In genomic region chr11:113587318-113587739, GRCh38 we compare ENCODE assay signal across 9 cellular contexts.
DNase-seq lines count a peak whose midpoint lies in the region; ATAC-seq, FAIRE-seq and TF ChIP-seq lines count a peak whose summit lies in the region.
"Had no signal": no experiment of that assay in that cellular context is flagged by ENCODE, and none has a peak within 500 bp of the region (broad histone marks: within the 10 kb centered on the region; RNA-seq: fewer than 3 reads in every experiment).

No MANE protein-coding gene starts in this region.

- H3K4me3 ChIP-seq in GM12865 (ENCODE audit: low read depth, low read length), result no peak overlapping the region
- H3K4me3 ChIP-seq in bronchial epithelial cell (ENCODE audit: low read depth, low read length), result no peak overlapping the region
- no peak overlapping the region for H3K4me3 ChIP-seq in spleen

- TF ChIP-seq CTCF in GM12865 (IDR thresholded peaks at IDR 0.05; ENCODE audit: insufficient read depth, low read depth, low read length, missing control alignments) (peak; percentile 7), GM20000 (IDR thresholded peaks at IDR 0.05; ENCODE audit: extremely low read depth, missing control alignments) (no peak), bronchial epithelial cell (IDR thresholded peaks at IDR 0.05; ENCODE audit: insufficient read depth, low read length, severe bottlenecking) (no peak), spleen (IDR thresholded peaks at IDR 0.05 in 8 of 11, conservative IDR thresholded peaks at IDR 0.05 in 3 of 11) (no peak)

- 72 to 90% (median 79%) methylated on average over 3 to 4 of the region's 4 CpGs for WGBS in spleen, 5 donors

- ATAC-seq in HG03460 (IDR thresholded peaks at IDR 0.05; ENCODE audit: unreplicated experiment), result peak; percentile 92

- no peak overlapping the region for H3K27ac ChIP-seq in spleen

- DNase-seq in GM12865 (ENCODE audit: low read depth) (peak; percentile 58), GM20000 (ENCODE audit: low spot score) (peak; percentile 21), bronchial epithelial cell (ENCODE audit: low read depth) (peak; percentile 34), spleen (no peak), NCI-H2081 treated with DMSO at 0.1 percent for 48 hours (lab: John Stamatoyannopoulos, UW) (no peak), ecto neural progenitor cell (ENCODE audit: low spot score) (no peak), NCI-H146 treated with DMSO at 0.1 percent for 48 hours (lab: John Stamatoyannopoulos, UW; ENCODE audit: unreplicated experiment) (no peak)
- DNase-seq: Kasumi-1 had no signal

- intact Hi-C loops in spleen (cut with DNase I; ENCODE audit: low total_unique reads), result no loop called here

- no peak for FAIRE-seq in bronchial epithelial cell (lab: Jason Lieb, UNC)

- no peak for TF ChIP-seq POLR2A in spleen (IDR thresholded peaks at IDR 0.05)

- H3K36me3 ChIP-seq in bronchial epithelial cell (ENCODE audit: control insufficient read depth, insufficient read depth, low read length) (no peaks in the 10 kb centered on the region), spleen (no peaks in the 10 kb centered on the region)

- no peaks in the 10 kb centered on the region for H3K4me1 ChIP-seq in spleen

- H3K27me3 ChIP-seq in bronchial epithelial cell (ENCODE audit: control insufficient read depth, insufficient read depth, low read length), result peaks cover 3% of the 10 kb centered on the region
- H3K27me3 ChIP-seq in spleen (replicated peaks in 1 of 7), result peaks cover 0 to 12% (median 0%) of the 10 kb centered on the region in 7 donors

- no peaks in the 10 kb centered on the region for H3K9me3 ChIP-seq in spleen

Comparison
In these comparisons a context has a peak if more than half of its experiments do, and no peak if none do; other contexts are left out.
1. DNase-seq: peak in GM12865 (single experiment), GM20000 (single experiment) and bronchial epithelial cell (single experiment); none in spleen (single experiment), NCI-H2081 treated with DMSO at 0.1 percent for 48 hours (single experiment), ecto neural progenitor cell (single experiment) and NCI-H146 treated with DMSO at 0.1 percent for 48 hours (single experiment).